11 cellular contexts compared by ENCODE assay signal in the genomic region with DNA sequence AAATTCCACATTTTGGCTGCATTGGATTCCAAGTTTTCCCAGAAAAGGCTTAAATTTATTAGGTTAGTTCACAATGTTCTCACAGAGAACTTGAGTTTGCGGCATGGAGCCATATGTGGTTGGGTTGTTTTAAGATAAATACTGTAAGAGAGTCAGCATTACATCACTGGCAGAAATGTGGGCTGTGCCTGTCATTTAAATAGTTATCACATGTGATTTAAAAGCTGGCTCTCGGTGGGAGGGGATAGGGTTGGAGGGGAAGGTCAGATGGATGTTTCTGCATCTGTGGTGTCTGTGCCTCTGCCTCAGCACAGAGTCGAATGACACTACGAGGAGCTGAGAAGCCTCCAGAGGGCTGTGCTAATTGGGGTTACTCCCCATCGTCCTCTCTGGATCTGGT.
DNase-seq lines count a peak whose midpoint lies in the region; ATAC-seq, FAIRE-seq and TF ChIP-seq lines count a peak whose summit lies in the region.
"Had no signal": no experiment of that assay in that cellular context is flagged by ENCODE, and none has a peak within 500 bp of the region (broad histone marks: within the 10 kb centered on the region; RNA-seq: fewer than 3 reads in every experiment).

No MANE protein-coding gene starts in this region.

- H3K9ac ChIP-seq in kidney (ENCODE audit: low read length in 2 of 2) = no peak overlapping the region

- H3K27ac ChIP-seq in kidney (ENCODE audit: low read depth in 2 of 2, low read length in 2 of 2) = no peak overlapping the region
- no peak overlapping the region for H3K27ac ChIP-seq in thoracic aorta
- H3K27ac ChIP-seq: epithelial cell of prostate had no signal

- H3K36me3 ChIP-seq in kidney (ENCODE audit: control insufficient read depth in 1 of 2, insufficient read depth in 2 of 2, low read length in 2 of 2) = no peaks in the 10 kb centered on the region
- no peaks in the 10 kb centered on the region for H3K36me3 ChIP-seq in thoracic aorta

- DNase-seq in LHCN-M2 (ENCODE audit: low read depth) (peak; percentile 86), brain pericyte (ENCODE audit: low read depth, low spot score) (peak; percentile 39), kidney (peak; percentile 70), thoracic aorta (ENCODE audit: low spot score) (no peak), germinal center (ENCODE audit: low spot score) (no peak), NCI-H2029 (lab: John Stamatoyannopoulos, UW) (no peak), urothelium cell line (ENCODE audit: low spot score) (no peak)
- DNase-seq: activated CD8-positive, alpha-beta memory T cell treated with anti-CD3 and anti-CD28 coated beads, Interleukin-2, amount 10 ng/mL, durations not matched to agents 7 days and 5 days; RPMI8226 had no signal

- ATAC-seq in thoracic aorta (ENCODE audit: insufficient number of reproducible peaks, low FRiP score, low read depth) = no peak
- no peak for ATAC-seq in HG03342 (IDR thresholded peaks at IDR 0.05; ENCODE audit: unreplicated experiment)
- ATAC-seq: activated CD8-positive, alpha-beta memory T cell treated with anti-CD3 and anti-CD28 coated beads, Interleukin-2, amount 10 ng/mL, durations not matched to agents 7 days and 5 days had no signal

- intact Hi-C loops in kidney (cut with DNase I) = no loop called here

- FAIRE-seq in kidney (lab: Jason Lieb, UNC) (no peak), urothelium cell line (lab: Jason Lieb, UNC) (no peak)

- no peak overlapping the region for H3K4me3 ChIP-seq in kidney (ENCODE audit: low read length in 2 of 2)
- H3K4me3 ChIP-seq in thoracic aorta = peak overlapping the region; percentile 27

- H3K4me1 ChIP-seq in kidney (ENCODE audit: control insufficient read depth in 1 of 2, insufficient read depth in 1 of 2, low read depth in 1 of 2, low read length in 2 of 2) = no peaks in the 10 kb centered on the region
- H3K4me1 ChIP-seq in thoracic aorta (ENCODE audit: control insufficient read depth in 1 of 2, low read depth in 2 of 2) = peaks cover 8 to 13% of the 10 kb centered on the region in 2 donors

- H3K27me3 ChIP-seq in thoracic aorta (replicated peaks; ENCODE audit: insufficient read depth) = no peaks in the 10 kb centered on the region

- TF ChIP-seq CTCF in kidney (IDR thresholded peaks at IDR 0.05; ENCODE audit: borderline replicate concordance, extremely low read depth, insufficient read depth) (no peak), thoracic aorta (IDR thresholded peaks at IDR 0.05) (no peak)

- H3K9me3 ChIP-seq in kidney (ENCODE audit: control insufficient read depth in 1 of 2, low read length in 2 of 2) (no peaks in the 10 kb centered on the region), thoracic aorta (no peaks in the 10 kb centered on the region)

Comparison
In these comparisons a context has a peak if more than half of its experiments do, and no peak if none do; other contexts are left out.
1. DNase-seq: peak in LHCN-M2 (single experiment), brain pericyte (single experiment) and kidney (single experiment); none in thoracic aorta (single experiment), germinal center (single experiment), NCI-H2029 (single experiment) and urothelium cell line (single experiment).